ENCODE assay signal across 18 cellular contexts in genomic region chr1:49163041-49163440, GRCh38.
DNase-seq lines count a peak whose midpoint lies in the region; ATAC-seq and TF ChIP-seq lines count a peak whose summit lies in the region.
"Had no signal": no experiment of that assay in that cellular context is flagged by ENCODE, and none has a peak within 500 bp of the region (broad histone marks: within the 10 kb centered on the region; RNA-seq: fewer than 3 reads in every experiment).

No MANE protein-coding gene starts in this region.

- ATAC-seq in Panc1 (no peak), HG03439 (IDR thresholded peaks at IDR 0.05; ENCODE audit: unreplicated experiment) (no peak), GM21381 (IDR thresholded peaks at IDR 0.05; ENCODE audit: unreplicated experiment) (no peak)
- ATAC-seq: activated CD8-positive, alpha-beta T cell treated with anti-CD3 and anti-CD28 coated beads for 36 hours had no signal

- in situ Hi-C loops in Panc1 (cut with HindIII; ENCODE audit: low pct_unique_long_range_greater_than_20kb, low sequenced_read_pairs), result no loop called here

- BruUV-seq in Panc1 (replicated peaks; lab: Mats Ljungman, UMichigan), result no TSS peak

- H3K27me3 ChIP-seq in Panc1 (ENCODE audit: control insufficient read depth, insufficient read depth, low read length), result no peaks in the 10 kb centered on the region
- no peaks in the 10 kb centered on the region for H3K27me3 ChIP-seq in H7 (ENCODE audit: control insufficient read depth, insufficient read depth, low read length)
- H3K27me3 ChIP-seq: suprapubic skin had no signal

- DNase-seq in DMS53 (lab: John Stamatoyannopoulos, UW) (peak; percentile 67), Panc1 (ENCODE audit: low read depth, low spot score) (peak; percentile 4), fibroblast of pulmonary artery (ENCODE audit: low read depth) (peak; percentile 0), putamen (ENCODE audit: low spot score) (peak; percentile 45), H7 (no peak)
- DNase-seq: activated CD8-positive, alpha-beta T cell treated with anti-CD3 and anti-CD28 coated beads for 36 hours; activated T-cell treated with anti-CD3 and anti-CD28 coated beads, Interleukin-2, amount 50 U/mL, for 48 hours; AML-193; central memory CD4-positive, alpha-beta T cell; left ventricle myocardium inferior; NCI-H1048; stimulated activated CD4-positive, alpha-beta T cell treated with anti-CD3 and anti-CD28 coated beads, Interleukin-4, amount 100 ng/mL, for 4 hours; stimulated activated CD8-positive, alpha-beta memory T cell treated with anti-CD3 and anti-CD28 coated beads, Interleukin-4, amount 100 ng/mL, for 48 hours had no signal

- H3K4me3 ChIP-seq in Panc1 (ENCODE audit: low read depth in 2 of 2, low read length in 2 of 2) (no peak overlapping the region), fibroblast of pulmonary artery (replicated peaks; ENCODE audit: low read depth, low read length) (no peak overlapping the region), H7 (ENCODE audit: insufficient read depth, low read depth, low read length) (no peak overlapping the region)
- H3K4me3 ChIP-seq: left ventricle myocardium inferior, skin epidermis, suprapubic skin had no signal

- no peaks in the 10 kb centered on the region for H3K4me1 ChIP-seq in Panc1 (ENCODE audit: control insufficient read depth, insufficient read depth, low read length)
- H3K4me1 ChIP-seq: left ventricle myocardium inferior, suprapubic skin had no signal

- H3K27ac ChIP-seq in Panc1 (ENCODE audit: low read length), result no peak overlapping the region
- H3K27ac ChIP-seq: HL-60, left ventricle myocardium inferior, skin epidermis, suprapubic skin had no signal

- H3K36me3 ChIP-seq in Panc1 (ENCODE audit: control insufficient read depth, insufficient read depth, low read length), result no peaks in the 10 kb centered on the region
- no peaks in the 10 kb centered on the region for H3K36me3 ChIP-seq in H7 (replicated peaks; ENCODE audit: control insufficient read depth, insufficient read depth, low read length)
- H3K36me3 ChIP-seq: left ventricle myocardium inferior, suprapubic skin had no signal

- CTCF ChIA-PET in Panc1 (lab: Charles Lee), result no interaction called here

- H3K9me3 ChIP-seq in Panc1 (ENCODE audit: control insufficient read depth, insufficient read depth, low read depth, low read length), result 0 out of 2 replicates have a peak, but pooled peaks cover 4% of the 10 kb centered on the region
- H3K9me3 ChIP-seq: left ventricle myocardium inferior had no signal

- intact Hi-C loops in Panc1 (cut with micrococcal nuclease; ENCODE audit: unreplicated experiment), result no loop called here

- TF ChIP-seq CTCF in Panc1 (IDR thresholded peaks at IDR 0.05) (no peak), fibroblast of pulmonary artery (IDR thresholded peaks at IDR 0.05; ENCODE audit: low read length, missing control alignments) (no peak)

- POLR2A ChIA-PET in Panc1 (lab: Charles Lee), result no interaction called here
